ENCODE assay signal across 8 cellular contexts in the genomic region with DNA sequence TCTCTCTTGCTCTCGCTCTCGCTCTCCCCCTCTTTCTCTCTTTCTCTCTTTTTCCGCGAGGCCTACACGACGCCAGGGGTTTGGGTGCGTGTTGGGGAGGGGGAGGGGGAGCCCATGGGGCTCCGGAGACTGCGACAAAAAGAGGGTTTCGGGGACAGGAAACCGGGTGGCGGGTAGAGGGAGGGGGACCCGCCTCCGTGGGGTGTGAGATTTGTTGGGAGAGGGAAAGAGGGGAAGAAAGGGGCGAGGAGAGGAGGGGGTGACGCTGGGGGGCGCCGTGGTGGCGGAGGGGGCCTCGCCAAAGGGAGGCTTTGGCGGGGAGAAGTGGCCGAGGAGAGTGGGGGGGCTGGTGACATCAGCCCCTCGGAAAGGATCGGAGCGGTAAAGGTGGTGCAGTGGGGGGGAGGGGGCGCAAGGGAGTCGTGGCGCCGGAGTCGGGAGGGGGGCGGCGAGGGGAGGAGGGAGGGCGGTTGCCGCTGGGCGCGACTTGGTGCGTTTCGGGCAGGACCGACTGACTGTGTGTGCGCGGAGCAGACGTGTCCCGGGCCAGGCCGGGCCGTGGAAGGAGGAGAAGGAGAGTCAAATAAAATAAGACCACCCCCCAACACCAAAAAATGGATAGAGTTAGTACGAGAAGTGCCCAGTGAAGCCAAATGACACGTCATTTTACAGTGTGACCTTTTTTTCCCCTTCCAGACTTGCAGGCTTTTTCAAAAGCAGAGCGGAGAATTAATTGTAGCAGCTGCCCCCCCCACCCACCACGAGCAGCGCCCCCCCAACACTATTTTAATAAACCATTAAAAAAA. TPM values are rescaled to one million over a fixed set of nuclear protein-coding genes. Genes with fewer than 3 reads are reported as not detected.
DNase-seq lines count a peak whose midpoint lies in the region; ATAC-seq and TF ChIP-seq lines count a peak whose summit lies in the region.

No MANE protein-coding gene starts in this region.

- peaks cover 62% of the 10 kb centered on the region for H3K36me3 Mint-ChIP-seq in Caco-2 (ENCODE audit: insufficient read depth, unreplicated experiment)
- H3K36me3 Mint-ChIP-seq in effector memory CD8-positive, alpha-beta T cell (ENCODE audit: insufficient read depth), result peaks cover 63% of the 10 kb centered on the region

- peaks cover 26% of the 10 kb centered on the region for H3K4me1 ChIP-seq in Caco-2

- H3K36me3 ChIP-seq in Caco-2 (ENCODE audit: control insufficient read depth, insufficient read depth, low read length), result no peaks in the 10 kb centered on the region

- H3K9me3 Mint-ChIP-seq in Caco-2 (ENCODE audit: unreplicated experiment), result no peaks in the 10 kb centered on the region
- no peaks in the 10 kb centered on the region for H3K9me3 Mint-ChIP-seq in effector memory CD8-positive, alpha-beta T cell

- no TSS peak for BruUV-seq in Caco-2 (replicated peaks; lab: Mats Ljungman, UMichigan)

- ATAC-seq in HG02885 (IDR thresholded peaks at IDR 0.05; ENCODE audit: poor library complexity, unreplicated experiment) (peak; percentile 2), GM19463 (IDR thresholded peaks at IDR 0.05; ENCODE audit: unreplicated experiment) (no peak)
- peak; percentile 21 for ATAC-seq in effector memory CD8-positive, alpha-beta T cell (replicated peaks)

- POLR2A ChIA-PET in Caco-2 (lab: Charles Lee), result no interaction called here

- no peaks in the 10 kb centered on the region for H3K27me3 ChIP-seq in Caco-2 (replicated peaks; ENCODE audit: control insufficient read depth, insufficient read depth, low read length)

- DNase-seq in Caco-2 (peak; percentile 89 to 92), NCI-H748 treated with DMSO at 0.1 percent for 48 hours (lab: John Stamatoyannopoulos, UW) (peak; percentile 18), mesenteric fat pad (ENCODE audit: low spot score) (peak; percentile 92)
- peak; percentile 54 to 55 for DNase-seq in activated CD8-positive, alpha-beta memory T cell treated with anti-CD3 and anti-CD28 coated beads for 4 hours (ENCODE audit: low read depth in 2 of 2)
- peak; percentile 54 to 66 (median 60) for DNase-seq in effector memory CD8-positive, alpha-beta T cell
- peak; percentile 38 to 62 for DNase-seq in stimulated activated CD8-positive, alpha-beta memory T cell treated with anti-CD3 and anti-CD28 coated beads, Interleukin-2, amount 100 ng/mL, for 1 hour (ENCODE audit: low read depth in 2 of 2)

- H3K9me3 ChIP-seq in Caco-2, result no peaks in the 10 kb centered on the region

- intact Hi-C loops in Caco-2 (cut with micrococcal nuclease; ENCODE audit: unreplicated experiment), result loop anchor here (2.0 kb wide), 1 partner anchor 88 kb away; a partner anchor contains a TSS

- peak overlapping the region; percentile 95 for H3K27ac Mint-ChIP-seq in Caco-2 (ENCODE audit: unreplicated experiment)
- H3K27ac Mint-ChIP-seq in effector memory CD8-positive, alpha-beta T cell, result peak overlapping the region; percentile 96 to 98

- H3K4me3 ChIP-seq in Caco-2 (ENCODE audit: low read depth, low read length), result peak overlapping the region; percentile 98

- peak overlapping the region; percentile 99 for H3K4me3 Mint-ChIP-seq in Caco-2 (ENCODE audit: unreplicated experiment)
- peak overlapping the region; percentile 91 to 97 for H3K4me3 Mint-ChIP-seq in effector memory CD8-positive, alpha-beta T cell

- H3K27me3 Mint-ChIP-seq in Caco-2 (ENCODE audit: insufficient read depth, unreplicated experiment), result no peaks in the 10 kb centered on the region
- no peaks in the 10 kb centered on the region for H3K27me3 Mint-ChIP-seq in effector memory CD8-positive, alpha-beta T cell

- peak; percentile 13 to 18 for TF ChIP-seq CTCF in Caco-2 (IDR thresholded peaks at IDR 0.05; ENCODE audit: insufficient read depth in 1 of 2, low read depth in 1 of 2, low read length in 1 of 2, severe bottlenecking in 1 of 2, unreplicated experiment in 1 of 2)

- H3K4me1 Mint-ChIP-seq in Caco-2 (ENCODE audit: low read depth, unreplicated experiment), result peaks cover 15% of the 10 kb centered on the region
- peaks cover 37 to 46% of the 10 kb centered on the region in 2 donors for H3K4me1 Mint-ChIP-seq in effector memory CD8-positive, alpha-beta T cell (ENCODE audit: low read depth in 2 of 2)

- CTCF ChIA-PET in Caco-2 (lab: Charles Lee), result interaction anchor here (0.6 kb wide), 1 partner anchor 318 kb away, joined by 3 read pairs; no protein-coding TSS in a partner anchor

RNA-seq across cellular contexts. Expression of a gene that starts 39.8 kb away (rescaled TPM):
- total RNA-seq in Caco-2 (2022), result 1,877 and 1,936 TPM in 2 replicates
- 697 TPM for total RNA-seq in mesenteric fat pad

RNA-seq across cellular contexts. Expression of a gene that starts 41.6 kb away (rescaled TPM):
- 4.2 and 5.1 TPM in 2 replicates for total RNA-seq in Caco-2 (2022)
- total RNA-seq in mesenteric fat pad, result 0.42 TPM

Comparison
In these comparisons a context has a peak if more than half of its experiments do, and no peak if none do; other contexts are left out.
1. DNase-seq: peak in every context shown above with its lines; median percentile 92 in mesenteric fat pad; 90 in Caco-2; 60 in effector memory CD8-positive, alpha-beta T cell; 54 in activated CD8-positive, alpha-beta memory T cell treated with anti-CD3 and anti-CD28 coated beads for 4 hours; 50 in stimulated activated CD8-positive, alpha-beta memory T cell treated with anti-CD3 and anti-CD28 coated beads, Interleukin-2, amount 100 ng/mL, for 1 hour; 18 in NCI-H748 treated with DMSO at 0.1 percent for 48 hours.